ENCODE assay signal across 1 cellular context in the genomic region with DNA sequence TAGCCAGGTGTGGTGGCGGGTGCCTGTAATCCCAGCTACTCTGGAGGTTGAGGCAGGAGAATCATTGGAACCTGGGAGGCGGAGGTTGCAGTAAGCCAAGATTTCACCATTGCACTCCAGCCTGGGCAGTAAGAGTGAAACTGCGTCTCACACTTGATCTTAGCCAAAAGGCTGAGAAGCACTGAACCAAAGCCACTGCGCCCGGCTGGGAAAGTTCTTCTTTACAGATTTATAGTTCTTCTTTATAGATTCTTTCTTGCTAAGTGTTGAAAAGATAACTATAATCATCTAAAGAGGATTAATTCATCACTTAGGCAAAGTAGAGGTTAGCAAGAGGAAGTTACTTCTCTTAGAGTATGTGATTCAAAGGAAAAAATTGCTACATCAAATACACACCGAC.
TF ChIP-seq lines count a peak whose summit lies in the region.

No MANE protein-coding gene starts in this region.

TF ChIP-seq in GM12878, 131 proteins besides CTCF, POLR2A, EP300 and RAD21:
- TF ChIP-seq CREB1 (IDR thresholded peaks at IDR 0.05; ENCODE audit: low read depth) (no peak), BACH1 (IDR thresholded peaks at IDR 0.05; ENCODE audit: borderline replicate concordance) (no peak), IKZF2 (IDR thresholded peaks at IDR 0.05) (no peak), EED (IDR thresholded peaks at IDR 0.05; ENCODE audit: low read depth) (no peak), SMC3 (IDR thresholded peaks at IDR 0.05; ENCODE audit: borderline replicate concordance, low read length) (no peak), STAT3 (IDR thresholded peaks at IDR 0.05; ENCODE audit: low read depth, low read length) (no peak), MEF2A (IDR thresholded peaks at IDR 0.05; ENCODE audit: insufficient read depth, low read depth, low read length) (no peak), E2F4 (IDR thresholded peaks at IDR 0.05; ENCODE audit: low read depth, low read length) (no peak), JUNB (IDR thresholded peaks at IDR 0.05) (no peak), NR2C2 (IDR thresholded peaks at IDR 0.05; ENCODE audit: borderline replicate concordance, control insufficient read depth, insufficient read length, low read depth) (no peak)
